In the genomic region with DNA sequence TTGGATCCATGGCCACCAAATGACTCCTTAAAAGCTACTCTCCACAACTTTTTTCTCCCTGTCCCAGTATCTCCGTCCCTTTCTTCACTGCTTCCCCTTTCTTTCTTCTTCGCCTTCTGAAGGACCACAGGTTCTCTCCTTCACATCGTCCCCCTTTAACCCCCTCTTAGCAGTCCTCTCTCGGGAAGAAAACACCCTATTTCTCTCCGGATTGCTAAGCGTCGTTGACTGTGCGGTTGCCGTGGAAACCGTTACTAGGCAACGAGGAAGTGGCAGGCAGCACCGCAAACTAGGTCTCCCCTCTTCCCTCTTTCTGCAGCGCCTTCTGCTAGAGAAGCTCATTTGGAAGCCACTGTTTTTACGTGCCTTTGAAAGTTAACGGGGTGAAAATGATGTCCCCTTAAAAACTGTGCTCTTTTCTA, we compare ENCODE assay signal across 8 cellular contexts. TPM values are rescaled to one million over a fixed set of nuclear protein-coding genes. Genes with fewer than 3 reads are reported as not detected.
DNase-seq lines count a peak whose midpoint lies in the region; ATAC-seq and TF ChIP-seq lines count a peak whose summit lies in the region.

ENKUR (minus strand) TSS at position 232 of the 422 bp plus-strand sequence; CDS start at position 10, 222 bp downstream.

- H3K4me1 Mint-ChIP-seq in Calu3 (ENCODE audit: low read depth, unreplicated experiment): peaks cover 16% of the 10 kb centered on the region

- dilution Hi-C loops in IMR-90 (cut with HindIII; ENCODE audit: low sequenced_read_pairs, unreplicated experiment): no loop called here

- peak; percentile 64 for ATAC-seq in GM21576 (IDR thresholded peaks at IDR 0.05; ENCODE audit: unreplicated experiment)
- ATAC-seq in IMR-90 (ENCODE audit: low read depth): peak; percentile 52

- peak within 1 kb of the TSS; percentile 93 for H3K4ac ChIP-seq in IMR-90 (ENCODE audit: low read depth, low read length)

- H2AFZ ChIP-seq in IMR-90 (replicated peaks; ENCODE audit: low read length, poor library complexity) (peak within 1 kb of the TSS; percentile 94), OCI-LY1 (ENCODE audit: low read length) (no peak within 1 kb of the TSS)

- peak within 1 kb of the TSS; percentile 64 to 86 for H4K8ac ChIP-seq in IMR-90 (ENCODE audit: low read depth in 2 of 2, low read length in 2 of 2)

- H3K4me2 ChIP-seq in IMR-90 (ENCODE audit: low read depth, low read length): peak within 1 kb of the TSS; percentile 90
- peak within 1 kb of the TSS; percentile 41 for H3K4me2 ChIP-seq in OCI-LY1 (ENCODE audit: low read length)

- no peak for TF ChIP-seq RAD21 in IMR-90 (IDR thresholded peaks at IDR 0.05; ENCODE audit: low read length)

- no peaks in the 10 kb centered on the region for H4K20me1 ChIP-seq in IMR-90 (ENCODE audit: insufficient read depth, low read length)
- H4K20me1 ChIP-seq in OCI-LY1 (ENCODE audit: insufficient read depth, low read length): no peaks in the 10 kb centered on the region

- peak within 1 kb of the TSS; percentile 73 for H3K23ac ChIP-seq in IMR-90 (ENCODE audit: low read depth, low read length)

- no peaks in the 10 kb centered on the region for H3K9me3 ChIP-seq in IMR-90 (ENCODE audit: control insufficient read depth, insufficient read depth, low read length)
- no peaks in the 10 kb centered on the region for H3K9me3 ChIP-seq in OCI-LY1 (ENCODE audit: low read length)

- H3K36me3 Mint-ChIP-seq in Calu3 (ENCODE audit: insufficient read depth, unreplicated experiment): peaks cover 24% of the 10 kb centered on the region

- no peak within 1 kb of the TSS; the same call in 1 of the 2 replicates for H2BK20ac ChIP-seq in IMR-90 (ENCODE audit: low read depth, low read length)

- H2BK15ac ChIP-seq in IMR-90 (ENCODE audit: low read depth, low read length): peak within 1 kb of the TSS; percentile 46; the same call in 2 of the 3 replicates

- POLR2A ChIA-PET in IMR-90 (lab: Charles Lee; ENCODE audit: unreplicated experiment): no interaction called here

- peaks cover 1% of the 10 kb centered on the region; the same call in 1 of the 2 replicates for H3K4me1 ChIP-seq in IMR-90 (ENCODE audit: control insufficient read depth, insufficient read depth, low read length)
- peaks cover 10% of the 10 kb centered on the region for H3K4me1 ChIP-seq in OCI-LY1 (ENCODE audit: insufficient read depth, low read length, severe bottlenecking)

- BruUV-seq in Calu3 (replicated peaks; lab: Mats Ljungman, UMichigan) (no TSS peak), IMR-90 (replicated peaks; lab: Mats Ljungman, UMichigan) (no TSS peak)

- CTCF ChIA-PET in Calu3 (lab: Charles Lee): interaction anchor here (0.7 to 1.7 kb wide), 2 partner anchors 373 to 398 kb away, joined by 3 to 6 read pairs; no protein-coding TSS in a partner anchor
- CTCF ChIA-PET in IMR-90 (lab: Yijun Ruan, JAX): no interaction called here

- H4K5ac ChIP-seq in IMR-90 (ENCODE audit: low read depth, low read length): peak within 1 kb of the TSS; percentile 97

- H3K9ac ChIP-seq in IMR-90 (ENCODE audit: low read depth, low read length): peak within 1 kb of the TSS; percentile 74
- no peak within 1 kb of the TSS for H3K9ac ChIP-seq in OCI-LY1 (ENCODE audit: low read length)

- H3K27me3 Mint-ChIP-seq in Calu3 (ENCODE audit: unreplicated experiment): no peaks in the 10 kb centered on the region

- peak within 1 kb of the TSS; percentile 54; the same call in 1 of the 2 replicates for H2BK120ac ChIP-seq in IMR-90 (ENCODE audit: low read depth, low read length)

- H2AK9ac ChIP-seq in IMR-90 (replicated peaks; ENCODE audit: low read depth, low read length, poor library complexity): peak within 1 kb of the TSS; percentile 94

- H3K9me3 Mint-ChIP-seq in Calu3 (ENCODE audit: low read depth, unreplicated experiment): no peaks in the 10 kb centered on the region

- H3K79me2 ChIP-seq in OCI-LY1 (ENCODE audit: insufficient read depth, low read length): no peaks in the 10 kb centered on the region

- H3K27ac Mint-ChIP-seq in Calu3 (ENCODE audit: unreplicated experiment): peak within 1 kb of the TSS; percentile 99

- H3K9me2 ChIP-seq in OCI-LY1 (ENCODE audit: low read depth, low read length): no peaks in the 10 kb centered on the region

- H2AK5ac ChIP-seq in IMR-90 (ENCODE audit: low read depth, low read length): no peak within 1 kb of the TSS

- no peak for TF ChIP-seq POLR2A in IMR-90 (IDR thresholded peaks at IDR 0.05; ENCODE audit: low read depth, low read length)

- peak within 1 kb of the TSS; percentile 88 for H3K14ac ChIP-seq in IMR-90 (replicated peaks; ENCODE audit: low read depth, low read length)

- H3K4me3 ChIP-seq in IMR-90 (ENCODE audit: insufficient read depth, low read depth, low read length) (peak within 1 kb of the TSS; percentile 79), OCI-LY1 (ENCODE audit: low read depth, low read length, poor library complexity, severe bottlenecking) (peak within 1 kb of the TSS; percentile 46)

- no peaks in the 10 kb centered on the region for H3F3A ChIP-seq in OCI-LY1 (ENCODE audit: insufficient read depth, low read length)

- TF ChIP-seq CTCF in Calu3 (IDR thresholded peaks at IDR 0.05; ENCODE audit: unreplicated experiment) (no peak), IMR-90 (conservative IDR thresholded peaks at IDR 0.05; ENCODE audit: low read depth, low read length) (no peak), OCI-LY1 (IDR thresholded peaks at IDR 0.05; ENCODE audit: low read length) (no peak)

- intact Hi-C loops in Calu3 (cut with micrococcal nuclease; ENCODE audit: unreplicated experiment): loop anchor here (5.0 kb wide), 1 partner anchor 46 kb away; no protein-coding TSS in a partner anchor
- intact Hi-C loops in IMR-90 (cut with micrococcal nuclease): loop anchor here (1.0 to 2.0 kb wide), 2 partner anchors 57 to 292 kb away; no protein-coding TSS in a partner anchor

- H3K36me3 ChIP-seq in IMR-90 (ENCODE audit: control insufficient read depth, insufficient read depth, low read length): no peaks in the 10 kb centered on the region
- no peaks in the 10 kb centered on the region for H3K36me3 ChIP-seq in OCI-LY1 (ENCODE audit: insufficient read depth, low read length)

- peak within 1 kb of the TSS; percentile 69 for H3K56ac ChIP-seq in IMR-90 (ENCODE audit: extremely low read depth, insufficient read depth, low read length)

- DNase-seq in Calu3 (peak; percentile 89), IMR-90 (peak; percentile 90), activated T-cell treated with anti-CD3 and anti-CD28 coated beads for 24 hours (ENCODE audit: low read depth) (peak; percentile 90), epithelial cell of prostate (ENCODE audit: low read depth, low spot score) (peak; percentile 64), middle frontal gyrus (ENCODE audit: extremely low spot score, low spot score) (peak; percentile 76)
- DNase-seq in stimulated activated CD8-positive, alpha-beta memory T cell treated with anti-CD3 and anti-CD28 coated beads, Interleukin-15, amount 100 ng/mL, for 48 hours (ENCODE audit: low read depth in 2 of 2): peak; percentile 80 to 84

- in situ Hi-C loops in IMR-90 (cut with MboI; ENCODE audit: low sequenced_read_pairs): no loop called here

- H3K4me3 Mint-ChIP-seq in Calu3 (ENCODE audit: low read depth, unreplicated experiment): peak within 1 kb of the TSS; percentile 93

- H3K79me1 ChIP-seq in IMR-90 (ENCODE audit: low read depth in 1 of 2, low read length in 2 of 2): peaks cover 0 to 4% of the 10 kb centered on the region in 2 experiments; a peak in 1 of 4 replicates

- H3K9me1 ChIP-seq in IMR-90 (ENCODE audit: insufficient read depth, low read length): no peaks in the 10 kb centered on the region

- peak within 1 kb of the TSS; percentile 77 for H3K27ac ChIP-seq in IMR-90 (ENCODE audit: insufficient read depth, low read length)
- H3K27ac ChIP-seq in OCI-LY1 (ENCODE audit: low read depth, low read length, poor library complexity, severe bottlenecking): no peak within 1 kb of the TSS
- peak within 1 kb of the TSS; percentile 90 for H3K27ac ChIP-seq in epithelial cell of prostate

- peak within 1 kb of the TSS; percentile 89 for H3K18ac ChIP-seq in IMR-90 (ENCODE audit: low read depth, low read length)

- H4K91ac ChIP-seq in IMR-90 (ENCODE audit: insufficient read depth, low read depth, low read length): peak within 1 kb of the TSS; percentile 67

- WGBS in IMR-90 (ENCODE audit: extremely low coverage in 2 of 2, insufficient read length in 1 of 2), 2 experiments: 0% methylated on average over 1 of the region's 15 CpGs; no CpG with 5 or more reads in 1 of the 2 experiments

- H3K27me3 ChIP-seq in IMR-90 (ENCODE audit: control insufficient read depth, insufficient read depth, low read length) (no peaks in the 10 kb centered on the region), OCI-LY1 (ENCODE audit: insufficient read depth, low read length) (no peaks in the 10 kb centered on the region)

- peak within 1 kb of the TSS; percentile 79 for H2BK5ac ChIP-seq in IMR-90 (ENCODE audit: low read depth, low read length, poor library complexity, severe bottlenecking)

TF ChIP-seq in IMR-90, 13 proteins besides CTCF, POLR2A, EP300 and RAD21 (continues in another document):
- TF ChIP-seq MAFK (IDR thresholded peaks at IDR 0.05; ENCODE audit: low read depth, low read length) (no peak), RFX5 (IDR thresholded peaks at IDR 0.05; ENCODE audit: low read depth, low read length) (no peak), FOS (IDR thresholded peaks at IDR 0.05; ENCODE audit: low read depth, low read length) (no peak), SMC3 (IDR thresholded peaks at IDR 0.05; ENCODE audit: low read depth, low read length) (no peak), NFE2L2 (IDR thresholded peaks at IDR 0.05; ENCODE audit: low read depth, low read length) (no peak), RCOR1 (IDR thresholded peaks at IDR 0.05; ENCODE audit: insufficient replicate concordance, low read length) (no peak), MXI1 (IDR thresholded peaks at IDR 0.05; ENCODE audit: borderline replicate concordance, low read depth, low read length) (no peak; the same call in 1 of the 2 replicates), CHD1 (IDR thresholded peaks at IDR 0.05; ENCODE audit: low read depth, low read length) (no peak), MAZ (IDR thresholded peaks at IDR 0.05; ENCODE audit: borderline replicate concordance, low read depth, low read length) (no peak)
- TF ChIP-seq, protein P1, sequence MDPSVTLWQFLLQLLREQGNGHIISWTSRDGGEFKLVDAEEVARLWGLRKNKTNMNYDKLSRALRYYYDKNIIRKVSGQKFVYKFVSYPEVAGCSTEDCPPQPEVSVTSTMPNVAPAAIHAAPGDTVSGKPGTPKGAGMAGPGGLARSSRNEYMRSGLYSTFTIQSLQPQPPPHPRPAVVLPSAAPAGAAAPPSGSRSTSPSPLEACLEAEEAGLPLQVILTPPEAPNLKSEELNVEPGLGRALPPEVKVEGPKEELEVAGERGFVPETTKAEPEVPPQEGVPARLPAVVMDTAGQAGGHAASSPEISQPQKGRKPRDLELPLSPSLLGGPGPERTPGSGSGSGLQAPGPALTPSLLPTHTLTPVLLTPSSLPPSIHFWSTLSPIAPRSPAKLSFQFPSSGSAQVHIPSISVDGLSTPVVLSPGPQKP (IDR thresholded peaks at IDR 0.05; ENCODE audit: borderline replicate concordance, low read depth, low read length): no peak

RNA-seq across cellular contexts. Expression of gene ENKUR, which starts in this region (rescaled TPM):
- total RNA-seq in Calu3 (2022) (0.37 and 0.66 TPM in 2 replicates), IMR-90 (2012; rRNA removed) (under 0.01 TPM in 1 of 2 replicates, not detected in the other)
- polyA plus RNA-seq in IMR-90 (2012; rRNA removed): not detected in 2 replicates
- polyA plus RNA-seq in IMR-90 (2012; cell fraction: cytosol; rRNA removed): not detected in 2 replicates
- polyA plus RNA-seq in IMR-90 (2012; cell fraction: nucleus; rRNA removed; ENCODE audit: low replicate concordance): not detected in 2 replicates

Comparison
In these comparisons a context has a peak if more than half of its experiments do, and no peak if none do; other contexts are left out.
1. Peak in DNase-seq in Calu3; RNA of the gene not detected or under 1 TPM.
2. Peak in DNase-seq, ATAC-seq, H3K4me3 ChIP-seq, H3K27ac ChIP-seq, H3K9ac ChIP-seq and H3K4me2 ChIP-seq in IMR-90; RNA of the gene not detected or under 1 TPM.